8 cellular contexts compared by ENCODE assay signal in genomic region chr9:3526903-3527652, GRCh38. TPM values are rescaled to one million over a fixed set of nuclear protein-coding genes. Genes with fewer than 3 reads are reported as not detected.
A peak's percentile ranks its signal among the peaks of the same experiment; 100 is the strongest.
DNase-seq lines count a peak whose midpoint lies in the region; ATAC-seq lines count a peak whose summit lies in the region.

No MANE protein-coding gene starts in this region.

- intact Hi-C loops in aorta (cut with DNase I) = loop anchor here (10.0 kb wide), 3 partner anchors 768 to 1138 kb away; partner anchors contain the start of genes GLIS3 (in 1 of the 2), PLPP6 (in 1 of the 2) and SPATA6L (in 1 of the 2)

- WGBS in aorta, 2 donors = 5 to 7% methylated on average over 23 of the region's 23 CpGs

- H3K9me3 ChIP-seq in SJSA1 (replicated peaks) (no peaks in the 10 kb centered on the region), mononuclear cell (ENCODE audit: low read depth, low read length) (no peaks in the 10 kb centered on the region), aorta (ENCODE audit: control insufficient read depth, low read length) (no peaks in the 10 kb centered on the region)
- H3K9me3 ChIP-seq in effector memory CD4-positive, alpha-beta T cell (ENCODE audit: control insufficient read depth, low read length) = no peaks in the 10 kb centered on the region

- H3K4me1 ChIP-seq in SJSA1 (replicated peaks) (peaks cover 7% of the 10 kb centered on the region; the same call in 1 of the 2 replicates), mononuclear cell (ENCODE audit: insufficient read depth, low read length) (peaks cover 19% of the 10 kb centered on the region), aorta (ENCODE audit: control insufficient read depth in 1 of 2, insufficient read depth in 2 of 2, low read length in 2 of 2) (no peaks in the 10 kb centered on the region)
- peaks cover 21% of the 10 kb centered on the region for H3K4me1 ChIP-seq in effector memory CD4-positive, alpha-beta T cell (ENCODE audit: control insufficient read depth, insufficient read depth, low read length, poor library complexity, severe bottlenecking)

- H3K36me3 ChIP-seq in SJSA1 (0 out of 2 replicates have a peak, but pooled peaks cover 4% of the 10 kb centered on the region), aorta (ENCODE audit: control insufficient read depth in 1 of 2, insufficient read depth in 2 of 2, low read length in 1 of 2) (no peaks in the 10 kb centered on the region)
- H3K36me3 ChIP-seq in effector memory CD4-positive, alpha-beta T cell (ENCODE audit: control insufficient read depth, insufficient read depth, low read length) = no peaks in the 10 kb centered on the region

- peak overlapping the region; percentile 100 for H3K27ac ChIP-seq in SJSA1
- H3K27ac ChIP-seq in effector memory CD4-positive, alpha-beta T cell (ENCODE audit: insufficient read depth, low read length, poor library complexity, severe bottlenecking) = peak overlapping the region; percentile 100
- peak overlapping the region; percentile 89 to 98 for H3K27ac ChIP-seq in aorta (ENCODE audit: low read depth in 1 of 2, low read length in 2 of 2)

- H3K27me3 ChIP-seq in SJSA1 (replicated peaks) = no peaks in the 10 kb centered on the region
- no peaks in the 10 kb centered on the region for H3K27me3 ChIP-seq in effector memory CD4-positive, alpha-beta T cell (replicated peaks; ENCODE audit: control insufficient read depth, insufficient read depth, low read length, poor library complexity, severe bottlenecking)
- H3K27me3 ChIP-seq in mononuclear cell (ENCODE audit: insufficient read depth, low read length) = no peaks in the 10 kb centered on the region
- H3K27me3 ChIP-seq in aorta (ENCODE audit: control insufficient read depth in 1 of 2, insufficient read depth in 2 of 2, low read length in 1 of 2) = no peaks in the 10 kb centered on the region

- ATAC-seq in GM21526 (IDR thresholded peaks at IDR 0.05; ENCODE audit: low FRiP score, unreplicated experiment) (peak; percentile 41), aorta (ENCODE audit: low FRiP score) (peak; percentile 0)

- H3K4me3 ChIP-seq in SJSA1 (peak overlapping the region; percentile 74), mononuclear cell (ENCODE audit: low read length) (peak overlapping the region; percentile 94), aorta (ENCODE audit: low read length in 2 of 2) (peak overlapping the region; percentile 83)
- peak overlapping the region; percentile 83 for H3K4me3 ChIP-seq in effector memory CD4-positive, alpha-beta T cell (ENCODE audit: insufficient read depth, low read depth, low read length, poor library complexity, severe bottlenecking)

- DNase-seq in NCI-H1092 treated with DMSO at 0.1 percent for 48 hours (lab: John Stamatoyannopoulos, UW) = peak; percentile 85
- DNase-seq in NCI-H1092 (lab: John Stamatoyannopoulos, UW) = no peak
- peak in 48 of 76 experiments; percentile 10 to 78 (median 48) for DNase-seq in HUDEP-2 (lab: John Stamatoyannopoulos, UW; ENCODE audit: unreplicated experiment in 76 of 76)
- no peak for DNase-seq in SJSA1 (ENCODE audit: low read depth in 1 of 2, low spot score in 2 of 2)
- DNase-seq in effector memory CD4-positive, alpha-beta T cell = peak in 1 of 3 donors; percentile 34
- peak in 1 of 2 donors; percentile 41 for DNase-seq in aorta

RNA-seq across cellular contexts. Expression of gene RFX3, which starts 1.3 kb away (rescaled TPM):
- 0.28 and 0.32 TPM in 2 replicates for total RNA-seq in SJSA1 (2014; rRNA removed; shearing (Covaris generic))
- 11.9 TPM for total RNA-seq in mononuclear cell
- total RNA-seq in aorta = 10 to 100 TPM; 10.5 to 22.4 TPM
- polyA plus RNA-seq in aorta = 1 to 10 TPM in 1 of 2 donors, under 1 TPM in 1; 0.38 to 1.3 TPM

Comparison
In these comparisons a context has a peak if more than half of its experiments do, and no peak if none do; other contexts are left out.
1. DNase-seq: peak in NCI-H1092 treated with DMSO at 0.1 percent for 48 hours (single experiment) and HUDEP-2 (48 of 76); none in NCI-H1092 (single experiment) and SJSA1 (0 of 2).
2. Peak in every context shown above with its lines, with median percentiles within 50 percentile points of each other: H3K27ac ChIP-seq and H3K4me3 ChIP-seq.